Comparison of ENCODE assay signal across 23 cellular contexts in genomic region chrX:2748171-2748814, GRCh38. TPM values are rescaled to one million over a fixed set of nuclear protein-coding genes. Genes with fewer than 3 reads are reported as not detected.
"Had no signal": no experiment of that assay in that cellular context is flagged by ENCODE, and none has a peak within 500 bp of the region (broad histone marks: within the 10 kb centered on the region; RNA-seq: fewer than 3 reads in every experiment).

No MANE protein-coding gene starts in this region.

- H3K27ac Mint-ChIP-seq: activated CD8-positive, alpha-beta T cell treated with anti-CD3 and anti-CD28 coated beads, Interleukin-2, amount 10 ng/mL, durations not matched to agents 7 days and 5 days; activated naive CD8-positive, alpha-beta T cell; stimulated activated effector memory CD8-positive, alpha-beta T cell treated with anti-CD3 and anti-CD28 coated beads, Interleukin-12 subunit alpha, Interleukin-12 subunit beta, amount 100 ng/mL, for 72 hours had no signal

- H3K27ac ChIP-seq: adrenal gland, colonic mucosa, dorsolateral prefrontal cortex, gastrocnemius medialis, pancreas, psoas muscle, skin epidermis, tibial artery, WERI-Rb-1 had no signal

- H3K4me1 ChIP-seq: adrenal gland, colonic mucosa, gastrocnemius medialis, psoas muscle had no signal

- DNase-seq: activated CD4-positive, alpha-beta T cell treated with anti-CD3 and anti-CD28 coated beads, Interleukin-2, amount 50 U/mL, for 1 hour; activated CD4-positive, CD25-positive, alpha-beta regulatory T cell treated with anti-CD3 and anti-CD28 coated beads, Interleukin-2, amount 50 U/mL, for 72 hours; activated CD8-positive, alpha-beta T cell treated with anti-CD3 and anti-CD28 coated beads, Interleukin-2, amount 10 ng/mL, durations not matched to agents 7 days and 5 days; activated naive CD4-positive, alpha-beta T cell; activated T-cell treated with anti-CD3 and anti-CD28 coated beads, Interleukin-2, amount 50 U/mL, for 1 hour; adrenal gland; colonic mucosa; dorsolateral prefrontal cortex; hypothalamus; left ventricle myocardium superior; pancreas; psoas muscle; right cardiac atrium; stimulated activated CD4-positive, alpha-beta T cell treated with anti-CD3 and anti-CD28 coated beads, Interleukin-1b, Interleukin-23, amount 100 ng/mL, for 48 hours; stimulated activated naive CD8-positive, alpha-beta T cell treated with anti-CD3 and anti-CD28 coated beads, Interleukin-15, amount 100 ng/mL, for 72 hours; T-helper 1 cell; WERI-Rb-1 had no signal

- H3K4me3 ChIP-seq: adrenal gland, colonic mucosa, dorsolateral prefrontal cortex, gastrocnemius medialis, pancreas, psoas muscle, skin epidermis, tibial artery had no signal

- H3K4me3 Mint-ChIP-seq: activated CD8-positive, alpha-beta T cell treated with anti-CD3 and anti-CD28 coated beads, Interleukin-2, amount 10 ng/mL, durations not matched to agents 7 days and 5 days; activated naive CD8-positive, alpha-beta T cell; nephron; stimulated activated effector memory CD8-positive, alpha-beta T cell treated with anti-CD3 and anti-CD28 coated beads, Interleukin-12 subunit alpha, Interleukin-12 subunit beta, amount 100 ng/mL, for 72 hours; stimulated activated naive CD8-positive, alpha-beta T cell treated with anti-CD3 and anti-CD28 coated beads, Interleukin-15, amount 100 ng/mL, for 72 hours had no signal

- H3K36me3 Mint-ChIP-seq: activated naive CD8-positive, alpha-beta T cell had no signal

- H3K27me3 Mint-ChIP-seq: activated naive CD8-positive, alpha-beta T cell; stimulated activated naive CD8-positive, alpha-beta T cell treated with anti-CD3 and anti-CD28 coated beads, Interleukin-15, amount 100 ng/mL, for 72 hours had no signal

- H3K36me3 ChIP-seq: adrenal gland, colonic mucosa, gastrocnemius medialis, pancreas, WERI-Rb-1 had no signal

- H3K9me3 ChIP-seq: adrenal gland, colonic mucosa, gastrocnemius medialis, pancreas, psoas muscle, tibial artery had no signal

- ATAC-seq: activated CD8-positive, alpha-beta T cell treated with anti-CD3 and anti-CD28 coated beads, Interleukin-2, amount 10 ng/mL, durations not matched to agents 7 days and 5 days; gastrocnemius medialis; left ventricle myocardium superior; pancreas; psoas muscle; right cardiac atrium; stimulated activated effector memory CD8-positive, alpha-beta T cell treated with anti-CD3 and anti-CD28 coated beads, Interleukin-12 subunit alpha, Interleukin-12 subunit beta, amount 100 ng/mL, for 72 hours; stimulated activated naive CD8-positive, alpha-beta T cell treated with anti-CD3 and anti-CD28 coated beads, Interleukin-15, amount 100 ng/mL, for 72 hours had no signal

- H3K27me3 ChIP-seq: adrenal gland, colonic mucosa, gastrocnemius medialis, pancreas, tibial artery had no signal

- H3K9me3 Mint-ChIP-seq: nephron; stimulated activated effector memory CD8-positive, alpha-beta T cell treated with anti-CD3 and anti-CD28 coated beads, Interleukin-12 subunit alpha, Interleukin-12 subunit beta, amount 100 ng/mL, for 72 hours; stimulated activated naive CD8-positive, alpha-beta T cell treated with anti-CD3 and anti-CD28 coated beads, Interleukin-15, amount 100 ng/mL, for 72 hours had no signal

- H3K4me1 Mint-ChIP-seq: stimulated activated naive CD8-positive, alpha-beta T cell treated with anti-CD3 and anti-CD28 coated beads, Interleukin-15, amount 100 ng/mL, for 72 hours had no signal

RNA-seq across cellular contexts. Expression of gene XG, which starts 3.5 kb away (rescaled TPM):
- total RNA-seq: activated CD8-positive, alpha-beta T cell treated with anti-CD3 and anti-CD28 coated beads, Interleukin-2, amount 10 ng/mL, durations not matched to agents 7 days and 5 days; adrenal gland had no signal
